In the genomic region with DNA sequence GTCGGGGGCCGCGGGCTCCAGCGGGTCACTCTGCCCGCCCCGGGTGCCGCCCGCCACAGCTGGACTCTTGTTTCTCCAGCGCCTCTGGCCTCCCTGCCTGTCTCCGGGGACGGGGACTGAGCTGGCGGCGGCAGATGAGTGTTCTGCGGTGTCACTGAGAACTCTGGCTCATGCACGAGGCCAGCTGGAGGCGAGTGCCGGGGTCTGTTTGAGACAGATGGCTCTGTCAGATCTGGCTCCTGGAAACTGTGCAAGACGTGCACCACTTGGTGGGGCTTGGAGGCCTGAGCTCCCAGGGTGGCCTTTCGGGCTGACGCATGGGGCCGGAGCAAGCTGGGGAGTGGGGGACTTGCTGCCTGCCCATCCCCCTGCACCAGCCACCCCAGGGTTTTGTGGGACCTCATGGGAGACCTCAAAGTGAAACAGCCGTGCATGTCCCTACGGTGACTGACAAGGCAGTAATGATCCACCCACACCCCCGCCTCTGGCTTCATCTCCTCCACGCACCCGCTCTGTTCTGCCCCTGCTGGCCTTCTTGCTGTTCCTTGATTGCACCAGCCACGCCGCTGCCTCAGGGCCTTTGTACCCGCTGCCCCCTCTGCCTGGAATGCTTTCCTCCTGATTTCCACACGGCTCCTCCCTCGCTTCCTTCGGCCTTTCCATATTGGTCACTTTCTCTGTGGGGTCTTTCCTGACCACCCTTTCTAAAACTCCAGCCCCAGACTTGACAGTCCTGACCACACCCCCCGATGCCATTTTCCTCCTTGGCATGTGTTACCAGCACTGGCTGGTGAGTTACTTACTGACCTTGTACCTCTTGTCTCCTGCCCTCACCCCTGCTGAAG, we compare ENCODE assay signal across 1 cellular context.
TF ChIP-seq lines count a peak whose summit lies in the region.

No MANE protein-coding gene starts in this region.

TF ChIP-seq in K562, 482 proteins besides CTCF, POLR2A, EP300 and RAD21 (continued from another document):
- TF ChIP-seq, protein P1, sequence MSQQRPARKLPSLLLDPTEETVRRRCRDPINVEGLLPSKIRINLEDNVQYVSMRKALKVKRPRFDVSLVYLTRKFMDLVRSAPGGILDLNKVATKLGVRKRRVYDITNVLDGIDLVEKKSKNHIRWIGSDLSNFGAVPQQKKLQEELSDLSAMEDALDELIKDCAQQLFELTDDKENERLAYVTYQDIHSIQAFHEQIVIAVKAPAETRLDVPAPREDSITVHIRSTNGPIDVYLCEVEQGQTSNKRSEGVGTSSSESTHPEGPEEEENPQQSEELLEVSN (IDR thresholded peaks at IDR 0.05; ENCODE audit: borderline replicate concordance in 1 of 2, extremely low read depth in 1 of 2, insufficient read depth in 1 of 2, insufficient read length in 1 of 2, low read depth in 1 of 2, low read length in 1 of 2, poor library complexity in 1 of 2, severe bottlenecking in 1 of 2): peak in 1 of 2 experiments; percentile 67
- no peak for TF ChIP-seq SNIP1 (IDR thresholded peaks at IDR 0.05; ENCODE audit: low read depth)
- TF ChIP-seq, protein P2, sequence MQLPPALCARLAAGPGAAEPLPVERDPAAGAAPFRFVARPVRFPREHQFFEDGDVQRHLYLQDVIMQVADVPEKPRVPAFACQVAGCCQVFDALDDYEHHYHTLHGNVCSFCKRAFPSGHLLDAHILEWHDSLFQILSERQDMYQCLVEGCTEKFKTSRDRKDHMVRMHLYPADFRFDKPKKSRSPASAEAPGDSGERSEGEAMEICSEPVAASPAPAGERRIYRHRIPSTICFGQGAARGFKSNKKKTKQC (CRISPR knock-in tag; IDR thresholded peaks at IDR 0.05): no peak
- TF ChIP-seq ETV1 (tag; conservative IDR thresholded peaks at IDR 0.05; ENCODE audit: low read depth): no peak
- TF ChIP-seq ZNF24 (IDR thresholded peaks at IDR 0.05): peak; percentile 61
- TF ChIP-seq, protein P3, sequence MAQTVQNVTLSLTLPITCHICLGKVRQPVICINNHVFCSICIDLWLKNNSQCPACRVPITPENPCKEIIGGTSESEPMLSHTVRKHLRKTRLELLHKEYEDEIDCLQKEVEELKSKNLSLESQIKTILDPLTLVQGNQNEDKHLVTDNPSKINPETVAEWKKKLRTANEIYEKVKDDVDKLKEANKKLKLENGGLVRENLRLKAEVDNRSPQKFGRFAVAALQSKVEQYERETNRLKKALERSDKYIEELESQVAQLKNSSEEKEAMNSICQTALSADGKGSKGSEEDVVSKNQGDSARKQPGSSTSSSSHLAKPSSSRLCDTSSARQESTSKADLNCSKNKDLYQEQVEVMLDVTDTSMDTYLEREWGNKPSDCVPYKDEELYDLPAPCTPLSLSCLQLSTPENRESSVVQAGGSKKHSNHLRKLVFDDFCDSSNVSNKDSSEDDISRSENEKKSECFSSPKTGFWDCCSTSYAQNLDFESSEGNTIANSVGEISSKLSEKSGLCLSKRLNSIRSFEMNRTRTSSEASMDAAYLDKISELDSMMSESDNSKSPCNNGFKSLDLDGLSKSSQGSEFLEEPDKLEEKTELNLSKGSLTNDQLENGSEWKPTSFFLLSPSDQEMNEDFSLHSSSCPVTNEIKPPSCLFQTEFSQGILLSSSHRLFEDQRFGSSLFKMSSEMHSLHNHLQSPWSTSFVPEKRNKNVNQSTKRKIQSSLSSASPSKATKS (CRISPR knock-in tag; IDR thresholded peaks at IDR 0.05): no peak
- TF ChIP-seq, protein P4, sequence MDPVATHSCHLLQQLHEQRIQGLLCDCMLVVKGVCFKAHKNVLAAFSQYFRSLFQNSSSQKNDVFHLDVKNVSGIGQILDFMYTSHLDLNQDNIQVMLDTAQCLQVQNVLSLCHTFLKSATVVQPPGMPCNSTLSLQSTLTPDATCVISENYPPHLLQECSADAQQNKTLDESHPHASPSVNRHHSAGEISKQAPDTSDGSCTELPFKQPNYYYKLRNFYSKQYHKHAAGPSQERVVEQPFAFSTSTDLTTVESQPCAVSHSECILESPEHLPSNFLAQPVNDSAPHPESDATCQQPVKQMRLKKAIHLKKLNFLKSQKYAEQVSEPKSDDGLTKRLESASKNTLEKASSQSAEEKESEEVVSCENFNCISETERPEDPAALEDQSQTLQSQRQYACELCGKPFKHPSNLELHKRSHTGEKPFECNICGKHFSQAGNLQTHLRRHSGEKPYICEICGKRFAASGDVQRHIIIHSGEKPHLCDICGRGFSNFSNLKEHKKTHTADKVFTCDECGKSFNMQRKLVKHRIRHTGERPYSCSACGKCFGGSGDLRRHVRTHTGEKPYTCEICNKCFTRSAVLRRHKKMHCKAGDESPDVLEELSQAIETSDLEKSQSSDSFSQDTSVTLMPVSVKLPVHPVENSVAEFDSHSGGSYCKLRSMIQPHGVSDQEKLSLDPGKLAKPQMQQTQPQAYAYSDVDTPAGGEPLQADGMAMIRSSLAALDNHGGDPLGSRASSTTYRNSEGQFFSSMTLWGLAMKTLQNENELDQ (CRISPR knock-in tag; IDR thresholded peaks at IDR 0.05; ENCODE audit: borderline replicate concordance): no peak
- no peak for TF ChIP-seq CCAR2 (IDR thresholded peaks at IDR 0.05; ENCODE audit: low read depth, low read length)
- TF ChIP-seq HNRNPUL1 (IDR thresholded peaks at IDR 0.05; ENCODE audit: low read length): no peak
- TF ChIP-seq ZNF408 (CRISPR knock-in tag; IDR thresholded peaks at IDR 0.05; ENCODE audit: low read depth): no peak
- no peak for TF ChIP-seq NFXL1 (CRISPR knock-in tag; IDR thresholded peaks at IDR 0.05)
- peak; percentile 78 for TF ChIP-seq EGR1 (conservative IDR thresholded peaks at IDR 0.05)
- peak; percentile 21; the same call in 1 of the 2 replicates for TF ChIP-seq PHF8 (IDR thresholded peaks at IDR 0.05; ENCODE audit: borderline replicate concordance, low read length)
- TF ChIP-seq PHB (CRISPR knock-in tag; IDR thresholded peaks at IDR 0.05): no peak
- TF ChIP-seq, protein P5, sequence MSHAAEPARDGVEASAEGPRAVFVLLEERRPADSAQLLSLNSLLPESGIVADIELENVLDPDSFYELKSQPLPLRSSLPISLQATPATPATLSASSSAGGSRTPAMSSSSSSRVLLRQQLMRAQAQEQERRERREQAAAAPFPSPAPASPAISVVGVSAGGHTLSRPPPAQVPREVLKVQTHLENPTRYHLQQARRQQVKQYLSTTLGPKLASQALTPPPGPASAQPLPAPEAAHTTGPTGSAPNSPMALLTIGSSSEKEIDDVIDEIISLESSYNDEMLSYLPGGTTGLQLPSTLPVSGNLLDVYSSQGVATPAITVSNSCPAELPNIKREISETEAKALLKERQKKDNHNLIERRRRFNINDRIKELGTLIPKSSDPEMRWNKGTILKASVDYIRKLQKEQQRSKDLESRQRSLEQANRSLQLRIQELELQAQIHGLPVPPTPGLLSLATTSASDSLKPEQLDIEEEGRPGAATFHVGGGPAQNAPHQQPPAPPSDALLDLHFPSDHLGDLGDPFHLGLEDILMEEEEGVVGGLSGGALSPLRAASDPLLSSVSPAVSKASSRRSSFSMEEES (CRISPR knock-in tag; IDR thresholded peaks at IDR 0.05): no peak
- TF ChIP-seq DACH1 (IDR thresholded peaks at IDR 0.05; ENCODE audit: partially characterized antibody): peak; percentile 27
- TF ChIP-seq MAFG (tag; conservative IDR thresholded peaks at IDR 0.05): no peak
- TF ChIP-seq GATAD2A (IDR thresholded peaks at IDR 0.05): no peak
- TF ChIP-seq RBM22 (IDR thresholded peaks at IDR 0.05; ENCODE audit: low read depth, low read length, poor library complexity, severe bottlenecking): no peak
- peak; percentile 89 for TF ChIP-seq ZNF3 (CRISPR knock-in tag; IDR thresholded peaks at IDR 0.05)
